Comparison of ENCODE assay signal across 1 cellular context in genomic region chr12:58095002-58095401, GRCh38.
TF ChIP-seq lines count a peak whose summit lies in the region.

No MANE protein-coding gene starts in this region.

TF ChIP-seq in GM23338, 12 proteins besides CTCF, POLR2A, EP300 and RAD21 (continued from another document):
- TF ChIP-seq, protein P1, sequence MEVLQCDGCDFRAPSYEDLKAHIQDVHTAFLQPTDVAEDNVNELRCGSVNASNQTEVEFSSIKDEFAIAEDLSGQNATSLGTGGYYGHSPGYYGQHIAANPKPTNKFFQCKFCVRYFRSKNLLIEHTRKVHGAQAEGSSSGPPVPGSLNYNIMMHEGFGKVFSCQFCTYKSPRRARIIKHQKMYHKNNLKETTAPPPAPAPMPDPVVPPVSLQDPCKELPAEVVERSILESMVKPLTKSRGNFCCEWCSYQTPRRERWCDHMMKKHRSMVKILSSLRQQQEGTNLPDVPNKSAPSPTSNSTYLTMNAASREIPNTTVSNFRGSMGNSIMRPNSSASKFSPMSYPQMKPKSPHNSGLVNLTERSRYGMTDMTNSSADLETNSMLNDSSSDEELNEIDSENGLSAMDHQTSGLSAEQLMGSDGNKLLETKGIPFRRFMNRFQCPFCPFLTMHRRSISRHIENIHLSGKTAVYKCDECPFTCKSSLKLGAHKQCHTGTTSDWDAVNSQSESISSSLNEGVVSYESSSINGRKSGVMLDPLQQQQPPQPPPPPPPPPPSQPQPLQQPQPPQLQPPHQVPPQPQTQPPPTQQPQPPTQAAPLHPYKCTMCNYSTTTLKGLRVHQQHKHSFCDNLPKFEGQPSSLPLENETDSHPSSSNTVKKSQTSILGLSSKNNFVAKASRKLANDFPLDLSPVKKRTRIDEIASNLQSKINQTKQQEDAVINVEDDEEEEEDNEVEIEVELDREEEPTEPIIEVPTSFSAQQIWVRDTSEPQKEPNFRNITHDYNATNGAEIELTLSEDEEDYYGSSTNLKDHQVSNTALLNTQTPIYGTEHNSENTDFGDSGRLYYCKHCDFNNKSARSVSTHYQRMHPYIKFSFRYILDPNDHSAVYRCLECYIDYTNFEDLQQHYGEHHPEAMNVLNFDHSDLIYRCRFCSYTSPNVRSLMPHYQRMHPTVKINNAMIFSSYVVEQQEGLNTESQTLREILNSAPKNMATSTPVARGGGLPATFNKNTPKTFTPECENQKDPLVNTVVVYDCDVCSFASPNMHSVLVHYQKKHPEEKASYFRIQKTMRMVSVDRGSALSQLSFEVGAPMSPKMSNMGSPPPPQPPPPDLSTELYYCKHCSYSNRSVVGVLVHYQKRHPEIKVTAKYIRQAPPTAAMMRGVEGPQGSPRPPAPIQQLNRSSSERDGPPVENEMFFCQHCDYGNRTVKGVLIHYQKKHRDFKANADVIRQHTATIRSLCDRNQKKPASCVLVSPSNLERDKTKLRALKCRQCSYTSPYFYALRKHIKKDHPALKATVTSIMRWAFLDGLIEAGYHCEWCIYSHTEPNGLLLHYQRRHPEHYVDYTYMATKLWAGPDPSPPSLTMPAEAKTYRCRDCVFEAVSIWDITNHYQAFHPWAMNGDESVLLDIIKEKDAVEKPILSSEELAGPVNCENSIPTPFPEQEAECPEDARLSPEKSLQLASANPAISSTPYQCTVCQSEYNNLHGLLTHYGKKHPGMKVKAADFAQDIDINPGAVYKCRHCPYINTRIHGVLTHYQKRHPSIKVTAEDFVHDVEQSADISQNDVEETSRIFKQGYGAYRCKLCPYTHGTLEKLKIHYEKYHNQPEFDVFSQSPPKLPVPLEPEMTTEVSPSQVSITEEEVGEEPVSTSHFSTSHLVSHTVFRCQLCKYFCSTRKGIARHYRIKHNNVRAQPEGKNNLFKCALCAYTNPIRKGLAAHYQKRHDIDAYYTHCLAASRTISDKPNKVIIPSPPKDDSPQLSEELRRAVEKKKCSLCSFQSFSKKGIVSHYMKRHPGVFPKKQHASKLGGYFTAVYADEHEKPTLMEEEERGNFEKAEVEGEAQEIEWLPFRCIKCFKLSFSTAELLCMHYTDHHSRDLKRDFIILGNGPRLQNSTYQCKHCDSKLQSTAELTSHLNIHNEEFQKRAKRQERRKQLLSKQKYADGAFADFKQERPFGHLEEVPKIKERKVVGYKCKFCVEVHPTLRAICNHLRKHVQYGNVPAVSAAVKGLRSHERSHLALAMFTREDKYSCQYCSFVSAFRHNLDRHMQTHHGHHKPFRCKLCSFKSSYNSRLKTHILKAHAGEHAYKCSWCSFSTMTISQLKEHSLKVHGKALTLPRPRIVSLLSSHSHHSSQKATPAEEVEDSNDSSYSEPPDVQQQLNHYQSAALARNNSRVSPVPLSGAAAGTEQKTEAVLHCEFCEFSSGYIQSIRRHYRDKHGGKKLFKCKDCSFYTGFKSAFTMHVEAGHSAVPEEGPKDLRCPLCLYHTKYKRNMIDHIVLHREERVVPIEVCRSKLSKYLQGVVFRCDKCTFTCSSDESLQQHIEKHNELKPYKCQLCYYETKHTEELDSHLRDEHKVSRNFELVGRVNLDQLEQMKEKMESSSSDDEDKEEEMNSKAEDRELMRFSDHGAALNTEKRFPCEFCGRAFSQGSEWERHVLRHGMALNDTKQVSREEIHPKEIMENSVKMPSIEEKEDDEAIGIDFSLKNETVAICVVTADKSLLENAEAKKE (CRISPR knock-in tag; IDR thresholded peaks at IDR 0.05): no peak
- no peak for TF ChIP-seq ETS1 (IDR thresholded peaks at IDR 0.05)
- no peak for TF ChIP-seq ZNF331 (CRISPR knock-in tag; IDR thresholded peaks at IDR 0.05; ENCODE audit: low read depth)
- TF ChIP-seq ZNF114 (CRISPR knock-in tag; IDR thresholded peaks at IDR 0.05): no peak
- no peak for TF ChIP-seq NANOG (IDR thresholded peaks at IDR 0.05; ENCODE audit: borderline replicate concordance)
- TF ChIP-seq CREB1 (CRISPR knock-in tag; IDR thresholded peaks at IDR 0.05; ENCODE audit: low read depth): no peak
